In genomic region chr17:15255713-15256454, GRCh38 we compare ENCODE assay signal across 18 cellular contexts. TPM values are rescaled to one million over a fixed set of nuclear protein-coding genes. Genes with fewer than 3 reads are reported as not detected.
A peak's percentile ranks its signal among the peaks of the same experiment; 100 is the strongest.
DNase-seq lines count a peak whose midpoint lies in the region; ATAC-seq, FAIRE-seq and TF ChIP-seq lines count a peak whose summit lies in the region.
"Had no signal": no experiment of that assay in that cellular context is flagged by ENCODE, and none has a peak within 500 bp of the region (broad histone marks: within the 10 kb centered on the region; RNA-seq: fewer than 3 reads in every experiment).

No MANE protein-coding gene starts in this region.

- intact Hi-C loops in stomach (cut with DNase I; ENCODE audit: low total_unique reads) = loop anchor here (5.0 kb wide), 1 partner anchor 246 kb away; no protein-coding TSS in a partner anchor
- intact Hi-C loops in sciatic nerve (cut with DNase I) = no loop called here

- H2AFZ ChIP-seq in astrocyte (ENCODE audit: low read depth, low read length) (no peak overlapping the region), keratinocyte (ENCODE audit: control insufficient read depth, low read length) (no peak overlapping the region)

- peak overlapping the region; percentile 1 for H3K9ac ChIP-seq in astrocyte (ENCODE audit: low read length)
- H3K9ac ChIP-seq in keratinocyte (ENCODE audit: control insufficient read depth, extremely low read depth, insufficient read depth, low read length) = no peak overlapping the region
- H3K9ac ChIP-seq: BLaER1 had no signal

- peak overlapping the region; percentile 70 for H3K27ac Mint-ChIP-seq in astrocyte (ENCODE audit: unreplicated experiment)
- H3K27ac Mint-ChIP-seq: endodermal cell; stimulated activated naive CD8-positive, alpha-beta T cell treated with anti-CD3 and anti-CD28 coated beads, Interleukin-15, amount 100 ng/mL, for 72 hours had no signal

- TF ChIP-seq EP300 in stomach (IDR thresholded peaks at IDR 0.05) = no peak

- no peaks in the 10 kb centered on the region for H3K9me3 Mint-ChIP-seq in astrocyte (ENCODE audit: unreplicated experiment)
- H3K9me3 Mint-ChIP-seq: endodermal cell; stimulated activated naive CD8-positive, alpha-beta T cell treated with anti-CD3 and anti-CD28 coated beads, Interleukin-15, amount 100 ng/mL, for 72 hours had no signal

- no peaks in the 10 kb centered on the region for H3K9me1 ChIP-seq in keratinocyte (ENCODE audit: control insufficient read depth, extremely low read depth, insufficient read depth, low read length)

- peak; percentile 43 for DNase-seq in Daoy (ENCODE audit: low read depth)
- DNase-seq in astrocyte (ENCODE audit: low read depth) = peak; percentile 82
- DNase-seq in keratinocyte (ENCODE audit: low read depth, low spot score) = no peak
- DNase-seq in stomach = no peak
- DNase-seq in sciatic nerve (ENCODE audit: low spot score) = no peak
- no peak for DNase-seq in HuH-7.5 (ENCODE audit: low spot score)
- DNase-seq: activated naive CD4-positive, alpha-beta T cell treated with Interleukin-2 at 50 U/mL for 16 hours; DMS79; endodermal cell; NCI-H2171; stimulated activated naive CD8-positive, alpha-beta T cell treated with anti-CD3 and anti-CD28 coated beads, Interleukin-15, amount 100 ng/mL, for 72 hours had no signal

- TF ChIP-seq CTCF in astrocyte (IDR thresholded peaks at IDR 0.05; ENCODE audit: insufficient read depth, low read depth, low read length) (no peak), keratinocyte (optimal IDR thresholded peaks at IDR 0.05 in 1 of 3, IDR thresholded peaks at IDR 0.05 in 1 of 3, conservative IDR thresholded peaks at IDR 0.05 in 1 of 3; ENCODE audit: extremely low read depth in 1 of 3, insufficient read depth in 2 of 3, low read length in 3 of 3) (no peak), stomach (IDR thresholded peaks at IDR 0.05) (no peak)

- H3K4me3 ChIP-seq in astrocyte (ENCODE audit: insufficient read depth, low read depth, low read length) (no peak overlapping the region), keratinocyte (ENCODE audit: control insufficient read depth in 2 of 3, extremely low read depth in 1 of 3, insufficient read depth in 2 of 3, low read depth in 1 of 3, low read length in 3 of 3) (no peak overlapping the region), stomach (peak overlapping the region in 2 of 4 donors; percentile 6 to 57)
- H3K4me3 ChIP-seq: BLaER1, GM12878 had no signal

- H3K4me3 Mint-ChIP-seq in astrocyte (ENCODE audit: unreplicated experiment) = peak overlapping the region; percentile 17
- H3K4me3 Mint-ChIP-seq: endodermal cell; stimulated activated naive CD8-positive, alpha-beta T cell treated with anti-CD3 and anti-CD28 coated beads, Interleukin-15, amount 100 ng/mL, for 72 hours had no signal

- H3K27me3 ChIP-seq in astrocyte (ENCODE audit: insufficient read depth, low read length) (no peaks in the 10 kb centered on the region), keratinocyte (ENCODE audit: control insufficient read depth, extremely low read depth, insufficient read depth, low read length) (no peaks in the 10 kb centered on the region), stomach (peaks cover 0 to 3% (median 0%) of the 10 kb centered on the region in 3 donors)

- H4K20me1 ChIP-seq in astrocyte (ENCODE audit: insufficient read depth, low read length) (peaks cover 38% of the 10 kb centered on the region), keratinocyte (ENCODE audit: control insufficient read depth, extremely low read depth, insufficient read depth, low read length) (no peaks in the 10 kb centered on the region)
- H4K20me1 ChIP-seq: BLaER1 had no signal

- 64 to 73% (median 70%) methylated on average over 13 of the region's 13 CpGs for WGBS in stomach, 5 donors

- peak overlapping the region; percentile 10 for H3K4me2 ChIP-seq in astrocyte (ENCODE audit: low read length)
- peak overlapping the region; percentile 2 for H3K4me2 ChIP-seq in keratinocyte (ENCODE audit: control insufficient read depth, extremely low read depth, insufficient read depth, low read depth, low read length)

- peaks cover 26% of the 10 kb centered on the region for H3K36me3 Mint-ChIP-seq in astrocyte (ENCODE audit: low read depth, unreplicated experiment)

- peaks cover 52% of the 10 kb centered on the region for H3K79me2 ChIP-seq in astrocyte (ENCODE audit: insufficient read depth, low read length)
- no peaks in the 10 kb centered on the region for H3K79me2 ChIP-seq in keratinocyte (ENCODE audit: control insufficient read depth, insufficient read depth, low read length)

- H3K4me1 Mint-ChIP-seq in astrocyte (ENCODE audit: low read depth, unreplicated experiment) = peaks cover 11% of the 10 kb centered on the region

- FAIRE-seq in astrocyte (lab: Jason Lieb, UNC) (no peak), keratinocyte (lab: Jason Lieb, UNC) (peak; percentile 39)
- FAIRE-seq: bronchial epithelial cell, GM12878 had no signal

- ATAC-seq in GM21786 (IDR thresholded peaks at IDR 0.05; ENCODE audit: unreplicated experiment) = no peak
- ATAC-seq in GM21360 (IDR thresholded peaks at IDR 0.05; ENCODE audit: unreplicated experiment) = no peak
- no peak for ATAC-seq in sciatic nerve
- ATAC-seq: GM12878; left lobe of liver; stimulated activated naive CD8-positive, alpha-beta T cell treated with anti-CD3 and anti-CD28 coated beads, Interleukin-15, amount 100 ng/mL, for 72 hours had no signal

- dilution Hi-C loops in keratinocyte (cut with MboI; ENCODE audit: extremely low pct_ligation_motif_present, low sequenced_read_pairs) = no loop called here

- H3K27ac ChIP-seq in astrocyte (ENCODE audit: low read depth, low read length) (peak overlapping the region; percentile 37), keratinocyte (ENCODE audit: control insufficient read depth, insufficient read depth, low read length) (no peak overlapping the region), stomach (peak overlapping the region in 3 of 5 donors; percentile 39 to 99 (median 93))
- H3K27ac ChIP-seq: BLaER1 had no signal

- H3K4me1 ChIP-seq in astrocyte (ENCODE audit: insufficient read depth, low read length) (peaks cover 26% of the 10 kb centered on the region), keratinocyte (ENCODE audit: control insufficient read depth, extremely low read depth, insufficient read depth, low read length) (peaks cover 21% of the 10 kb centered on the region), stomach (peaks cover 40 to 96% (median 75%) of the 10 kb centered on the region in 4 donors)

- no peaks in the 10 kb centered on the region for H3K9me3 ChIP-seq in astrocyte (ENCODE audit: insufficient read depth, low read depth, low read length)
- H3K9me3 ChIP-seq in keratinocyte (ENCODE audit: control insufficient read depth, low read depth, low read length) = no peaks in the 10 kb centered on the region
- H3K9me3 ChIP-seq in stomach = no peaks in the 10 kb centered on the region
- H3K9me3 ChIP-seq: BLaER1 had no signal

- peaks cover 2% of the 10 kb centered on the region for H3K36me3 ChIP-seq in astrocyte (ENCODE audit: insufficient read depth, low read length)
- H3K36me3 ChIP-seq in keratinocyte (ENCODE audit: control insufficient read depth in 2 of 2, extremely low read depth in 1 of 2, insufficient read depth in 2 of 2, low read length in 2 of 2) = peaks cover 0 to 2% of the 10 kb centered on the region in 2 experiments
- H3K36me3 ChIP-seq in stomach = peaks cover 31 to 79% (median 61%) of the 10 kb centered on the region in 4 donors
- H3K36me3 ChIP-seq: BLaER1 had no signal

- TF ChIP-seq POLR2A in stomach (IDR thresholded peaks at IDR 0.05) = no peak

- no peaks in the 10 kb centered on the region for H3K27me3 Mint-ChIP-seq in astrocyte (ENCODE audit: low read depth, unreplicated experiment)

RNA-seq across cellular contexts. Expression of gene PMP22, which starts 9.2 kb away (rescaled TPM):
- total RNA-seq in Daoy (2014; rRNA removed; shearing (Covaris generic)) = 26.7 and 32.4 TPM in 2 replicates
- 41.7 and 49.6 TPM in 2 replicates for total RNA-seq in astrocyte
- 7.9 to 12.1 TPM (median 8.1 TPM) in 3 replicates for polyA plus RNA-seq in keratinocyte
- polyA plus RNA-seq in keratinocyte (2011; ENCODE audit: low read depth) = 0.60 TPM
- polyA plus RNA-seq in keratinocyte (2011; cell fraction: cytosol; rRNA removed) = 6.1 and 6.2 TPM in 2 replicates
- polyA plus RNA-seq in keratinocyte (2011; cell fraction: nucleus; rRNA removed) = 7.9 and 9.3 TPM in 2 replicates
- 0.82 and 6.6 TPM in 2 replicates for polyA plus RNA-seq in keratinocyte (2012; ENCODE audit: low replicate concordance)
- 9.7 to 51.5 TPM (median 19.8 TPM) in 3 replicates for polyA minus RNA-seq in keratinocyte
- polyA minus RNA-seq in keratinocyte (2011; cell fraction: cytosol; rRNA and poly(A)+ RNA removed) = 6.1 TPM
- polyA minus RNA-seq in keratinocyte (2011; cell fraction: nucleus; rRNA and poly(A)+ RNA removed) = 3.6 and 5.4 TPM in 2 replicates
- 100 to 1,000 TPM in 1 of 5 donors, 10 to 100 TPM in 4; 35.6 to 168 (median 64.5) TPM for total RNA-seq in stomach
- polyA plus RNA-seq in stomach = 10 to 100 TPM; 34.2 to 54.4 (median 49.0) TPM
- total RNA-seq in sciatic nerve = 2,465 TPM
- polyA plus RNA-seq: GM12878, neural cell had no signal

Comparison
In these comparisons a context has a peak if more than half of its experiments do, and no peak if none do; other contexts are left out.
1. DNase-seq: peak in Daoy (single experiment) and astrocyte (single experiment); none in keratinocyte (single experiment), stomach (single experiment), sciatic nerve (single experiment) and HuH-7.5 (single experiment).
2. RNA of gene PMP22, which starts 9.2 kb away (total RNA-seq): 2,465 TPM in sciatic nerve (single experiment); 35.6 to 168 TPM in stomach, 41.7 to 49.6 TPM in astrocyte and 26.7 to 32.4 TPM in Daoy; every median in the first group is over 10 times any median in the second.